Comparison of ENCODE assay signal across 10 cellular contexts in genomic region chr12:26402648-26403047, GRCh38.
DNase-seq lines count a peak whose midpoint lies in the region; ATAC-seq and FAIRE-seq lines count a peak whose summit lies in the region.
"Had no signal": no experiment of that assay in that cellular context is flagged by ENCODE, and none has a peak within 500 bp of the region (broad histone marks: within the 10 kb centered on the region; RNA-seq: fewer than 3 reads in every experiment).

No MANE protein-coding gene starts in this region.

- no peaks in the 10 kb centered on the region for H3K9me3 Mint-ChIP-seq in activated CD8-positive, alpha-beta memory T cell treated with anti-CD3 and anti-CD28 coated beads, Interleukin-2, amount 10 ng/mL, durations not matched to agents 7 days and 5 days (ENCODE audit: low read depth)
- H3K9me3 Mint-ChIP-seq: mesothelial cell of epicardium had no signal

- no peaks in the 10 kb centered on the region for H3K4me1 Mint-ChIP-seq in activated CD8-positive, alpha-beta memory T cell treated with anti-CD3 and anti-CD28 coated beads, Interleukin-2, amount 10 ng/mL, durations not matched to agents 7 days and 5 days

- no peak overlapping the region for H3K27ac Mint-ChIP-seq in activated CD8-positive, alpha-beta memory T cell treated with anti-CD3 and anti-CD28 coated beads, Interleukin-2, amount 10 ng/mL, durations not matched to agents 7 days and 5 days
- H3K27ac Mint-ChIP-seq: mesothelial cell of epicardium had no signal

- CTCF ChIA-PET in activated CD8-positive, alpha-beta memory T cell treated with anti-CD3 and anti-CD28 coated beads, Interleukin-2, amount 10 ng/mL, durations not matched to agents 7 days and 5 days (lab: Charles Lee), result no interaction called here

- intact Hi-C loops in Right ventricle myocardium superior (cut with DNase I), result no loop called here
- intact Hi-C loops in cardiac septum (cut with DNase I), result no loop called here

- FAIRE-seq in islet of Langerhans (lab: Jason Lieb, UNC), result peak; percentile 89

- no peak overlapping the region for H3K4me3 Mint-ChIP-seq in activated CD8-positive, alpha-beta memory T cell treated with anti-CD3 and anti-CD28 coated beads, Interleukin-2, amount 10 ng/mL, durations not matched to agents 7 days and 5 days
- H3K4me3 Mint-ChIP-seq: mesothelial cell of epicardium had no signal

- no peaks in the 10 kb centered on the region for H3K36me3 Mint-ChIP-seq in activated CD8-positive, alpha-beta memory T cell treated with anti-CD3 and anti-CD28 coated beads, Interleukin-2, amount 10 ng/mL, durations not matched to agents 7 days and 5 days

- no peaks in the 10 kb centered on the region for H3K27me3 Mint-ChIP-seq in activated CD8-positive, alpha-beta memory T cell treated with anti-CD3 and anti-CD28 coated beads, Interleukin-2, amount 10 ng/mL, durations not matched to agents 7 days and 5 days

- peak; percentile 64 for ATAC-seq in Right ventricle myocardium superior (ENCODE audit: poor library complexity)
- no peak for ATAC-seq in GM19463 (IDR thresholded peaks at IDR 0.05; ENCODE audit: unreplicated experiment)
- ATAC-seq in activated CD8-positive, alpha-beta memory T cell treated with anti-CD3 and anti-CD28 coated beads, Interleukin-2, amount 10 ng/mL, durations not matched to agents 7 days and 5 days, result no peak
- ATAC-seq in HG03175 (IDR thresholded peaks at IDR 0.05; ENCODE audit: unreplicated experiment), result no peak

- no peak for DNase-seq in Right ventricle myocardium superior
- DNase-seq in cardiac septum (ENCODE audit: low spot score), result no peak
- DNase-seq in RPMI8226, result peak; percentile 53
- peak; percentile 63 for DNase-seq in ureter (ENCODE audit: low spot score)
- DNase-seq in activated CD8-positive, alpha-beta memory T cell treated with anti-CD3 and anti-CD28 coated beads, Interleukin-2, amount 10 ng/mL, durations not matched to agents 7 days and 5 days, result no peak
- DNase-seq: activated CD8-positive, alpha-beta memory T cell treated with anti-CD3 and anti-CD28 coated beads, Interleukin-2, amount 50 U/mL, for 4 hours had no signal

Comparison
In these comparisons a context has a peak if more than half of its experiments do, and no peak if none do; other contexts are left out.
1. DNase-seq: peak in RPMI8226 (single experiment) and ureter (single experiment); none in Right ventricle myocardium superior (single experiment), cardiac septum (single experiment) and activated CD8-positive, alpha-beta memory T cell treated with anti-CD3 and anti-CD28 coated beads, Interleukin-2, amount 10 ng/mL, durations not matched to agents 7 days and 5 days (single experiment).